18 cellular contexts compared by ENCODE assay signal in genomic region chr15:70358011-70358819, GRCh38.
"Had no signal": no experiment of that assay in that cellular context is flagged by ENCODE, and none has a peak within 500 bp of the region (broad histone marks: within the 10 kb centered on the region; RNA-seq: fewer than 3 reads in every experiment).

No MANE protein-coding gene starts in this region.

- H3K4me1 ChIP-seq: adrenal gland, left lung, thyroid gland had no signal

- H3K27me3 ChIP-seq: adrenal gland, left lung, ovary, thyroid gland had no signal

- H3K9me3 ChIP-seq: adrenal gland, left lung, ovary, thyroid gland had no signal

- DNase-seq: activated CD4-positive, alpha-beta memory T cell treated with anti-CD3 and anti-CD28 coated beads for 36 hours; activated CD4-positive, alpha-beta T cell treated with anti-CD3 and anti-CD28 coated beads for 4 hours; activated gamma-delta T cell; activated T-cell treated with anti-CD3 and anti-CD28 coated beads, Interleukin-2, amount 50 U/mL, for 72 hours; adrenal gland; foreskin melanocyte; glutamatergic neuron; hypothalamus; kidney; left lung; midbrain; ovary; stimulated activated CD4-positive, alpha-beta T cell treated with anti-CD3 and anti-CD28 coated beads, Interleukin-1b, Interleukin-23, amount 100 ng/mL, for 48 hours; stimulated activated naive CD4-positive, alpha-beta T cell treated with Interleukin-2 at 50 U/mL for 16 hours; thyroid gland had no signal

- H3K27ac Mint-ChIP-seq: activated CD4-positive, alpha-beta memory T cell treated with anti-CD3 and anti-CD28 coated beads for 36 hours; activated naive CD4-positive, alpha-beta T cell treated with anti-CD3 and anti-CD28 coated beads, Interleukin-2, amount 50 U/mL, for 72 hours; activated T-cell treated with anti-CD3 and anti-CD28 coated beads, Interleukin-2, amount 50 U/mL, for 72 hours; WTC11 had no signal

- H3K27ac ChIP-seq: adrenal gland, left lung, ovary, SK-N-MC, thyroid gland had no signal

- ATAC-seq: activated naive CD4-positive, alpha-beta T cell treated with anti-CD3 and anti-CD28 coated beads, Interleukin-2, amount 50 U/mL, for 72 hours; activated T-cell treated with anti-CD3 and anti-CD28 coated beads, Interleukin-2, amount 50 U/mL, for 72 hours; left lung; WTC11 had no signal

- H3K36me3 ChIP-seq: adrenal gland, left lung, ovary, thyroid gland had no signal

- H3K4me3 ChIP-seq: adrenal gland, left lung, ovary, SK-N-MC, thyroid gland had no signal

- H3K4me3 Mint-ChIP-seq: activated CD4-positive, alpha-beta memory T cell treated with anti-CD3 and anti-CD28 coated beads for 36 hours; activated T-cell treated with anti-CD3 and anti-CD28 coated beads, Interleukin-2, amount 50 U/mL, for 72 hours; WTC11 had no signal

- H3K9me3 Mint-ChIP-seq: activated CD4-positive, alpha-beta memory T cell treated with anti-CD3 and anti-CD28 coated beads for 36 hours; activated naive CD4-positive, alpha-beta T cell treated with anti-CD3 and anti-CD28 coated beads, Interleukin-2, amount 50 U/mL, for 72 hours; activated T-cell treated with anti-CD3 and anti-CD28 coated beads, Interleukin-2, amount 50 U/mL, for 72 hours; WTC11 had no signal

- H3K36me3 Mint-ChIP-seq: activated CD4-positive, alpha-beta memory T cell treated with anti-CD3 and anti-CD28 coated beads for 36 hours; activated naive CD4-positive, alpha-beta T cell treated with anti-CD3 and anti-CD28 coated beads, Interleukin-2, amount 50 U/mL, for 72 hours; WTC11 had no signal
